1 cellular context compared by ENCODE assay signal in the genomic region with DNA sequence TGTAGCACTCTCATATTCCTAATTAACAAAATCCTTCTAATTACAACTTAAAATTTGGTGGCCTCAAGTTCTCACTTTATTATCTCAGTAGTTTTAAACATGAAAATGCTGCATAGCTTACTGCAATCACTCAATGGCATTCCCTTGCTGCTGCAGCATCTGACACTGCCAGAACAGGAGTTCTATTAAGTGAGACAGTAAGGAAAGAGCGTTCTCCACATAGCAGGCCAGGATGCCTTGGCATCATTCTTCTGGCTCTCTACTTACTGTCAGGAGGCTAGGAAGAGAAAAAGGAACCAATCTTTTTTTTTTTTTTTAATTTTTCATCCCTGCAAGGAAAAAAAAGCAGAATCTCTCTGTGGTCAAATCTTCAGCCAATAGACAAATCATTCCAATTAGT.
TF ChIP-seq lines count a peak whose summit lies in the region.

No MANE protein-coding gene starts in this region.

TF ChIP-seq in H1, 55 proteins besides CTCF, POLR2A, EP300 and RAD21:
- no peak for TF ChIP-seq ZNF274 (IDR thresholded peaks at IDR 0.05; ENCODE audit: borderline replicate concordance, extremely low read depth, low read length)
- no peak for TF ChIP-seq JUND (IDR thresholded peaks at IDR 0.05; ENCODE audit: low read length)
- no peak for TF ChIP-seq KDM4A (IDR thresholded peaks at IDR 0.05; ENCODE audit: low read depth, low read length, severe bottlenecking)
- no peak for TF ChIP-seq EGR1 (IDR thresholded peaks at IDR 0.05; ENCODE audit: borderline replicate concordance, low read depth, low read length)
- no peak for TF ChIP-seq SIRT6 (IDR thresholded peaks at IDR 0.05; ENCODE audit: low read length)
- no peak for TF ChIP-seq SRF (IDR thresholded peaks at IDR 0.05; ENCODE audit: low read depth, low read length)
- TF ChIP-seq, protein P1, sequence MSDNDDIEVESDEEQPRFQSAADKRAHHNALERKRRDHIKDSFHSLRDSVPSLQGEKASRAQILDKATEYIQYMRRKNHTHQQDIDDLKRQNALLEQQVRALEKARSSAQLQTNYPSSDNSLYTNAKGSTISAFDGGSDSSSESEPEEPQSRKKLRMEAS (IDR thresholded peaks at IDR 0.05): no peak
- no peak for TF ChIP-seq SP4 (IDR thresholded peaks at IDR 0.05; ENCODE audit: low read length)
- TF ChIP-seq HDAC2 (IDR thresholded peaks at IDR 0.05; ENCODE audit: borderline replicate concordance in 1 of 2, low read depth in 2 of 2, low read length in 2 of 2): no peak
- no peak for TF ChIP-seq POU5F1 (IDR thresholded peaks at IDR 0.05; ENCODE audit: low read depth, low read length)
- no peak for TF ChIP-seq KDM1A (IDR thresholded peaks at IDR 0.05; ENCODE audit: borderline replicate concordance, low read length)
- TF ChIP-seq BRCA1 (IDR thresholded peaks at IDR 0.05; ENCODE audit: low read depth, low read length): no peak
- no peak for TF ChIP-seq SIN3A (conservative IDR thresholded peaks at IDR 0.05 in 1 of 2, IDR thresholded peaks at IDR 0.05 in 1 of 2; ENCODE audit: low read depth in 1 of 2, low read length in 2 of 2)
- TF ChIP-seq, protein P2, sequence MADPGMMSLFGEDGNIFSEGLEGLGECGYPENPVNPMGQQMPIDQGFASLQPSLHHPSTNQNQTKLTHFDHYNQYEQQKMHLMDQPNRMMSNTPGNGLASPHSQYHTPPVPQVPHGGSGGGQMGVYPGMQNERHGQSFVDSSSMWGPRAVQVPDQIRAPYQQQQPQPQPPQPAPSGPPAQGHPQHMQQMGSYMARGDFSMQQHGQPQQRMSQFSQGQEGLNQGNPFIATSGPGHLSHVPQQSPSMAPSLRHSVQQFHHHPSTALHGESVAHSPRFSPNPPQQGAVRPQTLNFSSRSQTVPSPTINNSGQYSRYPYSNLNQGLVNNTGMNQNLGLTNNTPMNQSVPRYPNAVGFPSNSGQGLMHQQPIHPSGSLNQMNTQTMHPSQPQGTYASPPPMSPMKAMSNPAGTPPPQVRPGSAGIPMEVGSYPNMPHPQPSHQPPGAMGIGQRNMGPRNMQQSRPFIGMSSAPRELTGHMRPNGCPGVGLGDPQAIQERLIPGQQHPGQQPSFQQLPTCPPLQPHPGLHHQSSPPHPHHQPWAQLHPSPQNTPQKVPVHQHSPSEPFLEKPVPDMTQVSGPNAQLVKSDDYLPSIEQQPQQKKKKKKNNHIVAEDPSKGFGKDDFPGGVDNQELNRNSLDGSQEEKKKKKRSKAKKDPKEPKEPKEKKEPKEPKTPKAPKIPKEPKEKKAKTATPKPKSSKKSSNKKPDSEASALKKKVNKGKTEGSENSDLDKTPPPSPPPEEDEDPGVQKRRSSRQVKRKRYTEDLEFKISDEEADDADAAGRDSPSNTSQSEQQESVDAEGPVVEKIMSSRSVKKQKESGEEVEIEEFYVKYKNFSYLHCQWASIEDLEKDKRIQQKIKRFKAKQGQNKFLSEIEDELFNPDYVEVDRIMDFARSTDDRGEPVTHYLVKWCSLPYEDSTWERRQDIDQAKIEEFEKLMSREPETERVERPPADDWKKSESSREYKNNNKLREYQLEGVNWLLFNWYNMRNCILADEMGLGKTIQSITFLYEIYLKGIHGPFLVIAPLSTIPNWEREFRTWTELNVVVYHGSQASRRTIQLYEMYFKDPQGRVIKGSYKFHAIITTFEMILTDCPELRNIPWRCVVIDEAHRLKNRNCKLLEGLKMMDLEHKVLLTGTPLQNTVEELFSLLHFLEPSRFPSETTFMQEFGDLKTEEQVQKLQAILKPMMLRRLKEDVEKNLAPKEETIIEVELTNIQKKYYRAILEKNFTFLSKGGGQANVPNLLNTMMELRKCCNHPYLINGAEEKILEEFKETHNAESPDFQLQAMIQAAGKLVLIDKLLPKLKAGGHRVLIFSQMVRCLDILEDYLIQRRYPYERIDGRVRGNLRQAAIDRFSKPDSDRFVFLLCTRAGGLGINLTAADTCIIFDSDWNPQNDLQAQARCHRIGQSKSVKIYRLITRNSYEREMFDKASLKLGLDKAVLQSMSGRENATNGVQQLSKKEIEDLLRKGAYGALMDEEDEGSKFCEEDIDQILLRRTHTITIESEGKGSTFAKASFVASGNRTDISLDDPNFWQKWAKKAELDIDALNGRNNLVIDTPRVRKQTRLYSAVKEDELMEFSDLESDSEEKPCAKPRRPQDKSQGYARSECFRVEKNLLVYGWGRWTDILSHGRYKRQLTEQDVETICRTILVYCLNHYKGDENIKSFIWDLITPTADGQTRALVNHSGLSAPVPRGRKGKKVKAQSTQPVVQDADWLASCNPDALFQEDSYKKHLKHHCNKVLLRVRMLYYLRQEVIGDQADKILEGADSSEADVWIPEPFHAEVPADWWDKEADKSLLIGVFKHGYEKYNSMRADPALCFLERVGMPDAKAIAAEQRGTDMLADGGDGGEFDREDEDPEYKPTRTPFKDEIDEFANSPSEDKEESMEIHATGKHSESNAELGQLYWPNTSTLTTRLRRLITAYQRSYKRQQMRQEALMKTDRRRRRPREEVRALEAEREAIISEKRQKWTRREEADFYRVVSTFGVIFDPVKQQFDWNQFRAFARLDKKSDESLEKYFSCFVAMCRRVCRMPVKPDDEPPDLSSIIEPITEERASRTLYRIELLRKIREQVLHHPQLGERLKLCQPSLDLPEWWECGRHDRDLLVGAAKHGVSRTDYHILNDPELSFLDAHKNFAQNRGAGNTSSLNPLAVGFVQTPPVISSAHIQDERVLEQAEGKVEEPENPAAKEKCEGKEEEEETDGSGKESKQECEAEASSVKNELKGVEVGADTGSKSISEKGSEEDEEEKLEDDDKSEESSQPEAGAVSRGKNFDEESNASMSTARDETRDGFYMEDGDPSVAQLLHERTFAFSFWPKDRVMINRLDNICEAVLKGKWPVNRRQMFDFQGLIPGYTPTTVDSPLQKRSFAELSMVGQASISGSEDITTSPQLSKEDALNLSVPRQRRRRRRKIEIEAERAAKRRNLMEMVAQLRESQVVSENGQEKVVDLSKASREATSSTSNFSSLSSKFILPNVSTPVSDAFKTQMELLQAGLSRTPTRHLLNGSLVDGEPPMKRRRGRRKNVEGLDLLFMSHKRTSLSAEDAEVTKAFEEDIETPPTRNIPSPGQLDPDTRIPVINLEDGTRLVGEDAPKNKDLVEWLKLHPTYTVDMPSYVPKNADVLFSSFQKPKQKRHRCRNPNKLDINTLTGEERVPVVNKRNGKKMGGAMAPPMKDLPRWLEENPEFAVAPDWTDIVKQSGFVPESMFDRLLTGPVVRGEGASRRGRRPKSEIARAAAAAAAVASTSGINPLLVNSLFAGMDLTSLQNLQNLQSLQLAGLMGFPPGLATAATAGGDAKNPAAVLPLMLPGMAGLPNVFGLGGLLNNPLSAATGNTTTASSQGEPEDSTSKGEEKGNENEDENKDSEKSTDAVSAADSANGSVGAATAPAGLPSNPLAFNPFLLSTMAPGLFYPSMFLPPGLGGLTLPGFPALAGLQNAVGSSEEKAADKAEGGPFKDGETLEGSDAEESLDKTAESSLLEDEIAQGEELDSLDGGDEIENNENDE (IDR thresholded peaks at IDR 0.05; ENCODE audit: insufficient replicate concordance, low read length): no peak
- no peak for TF ChIP-seq FOSL1 (IDR thresholded peaks at IDR 0.05; ENCODE audit: insufficient read depth, low read depth, low read length)
- TF ChIP-seq JUN (IDR thresholded peaks at IDR 0.05; ENCODE audit: low read depth, low read length): no peak
- TF ChIP-seq HDAC6 (IDR thresholded peaks at IDR 0.05; ENCODE audit: low read depth, low read length): no peak
